20 cellular contexts compared by ENCODE assay signal in genomic region chr9:107928701-107929371, GRCh38.
"Had no signal": no experiment of that assay in that cellular context is flagged by ENCODE, and none has a peak within 500 bp of the region (broad histone marks: within the 10 kb centered on the region; RNA-seq: fewer than 3 reads in every experiment).

No MANE protein-coding gene starts in this region.

- H3K27me3 Mint-ChIP-seq: activated CD4-positive, alpha-beta memory T cell treated with anti-CD3 and anti-CD28 coated beads for 36 hours; activated CD4-positive, alpha-beta T cell treated with anti-CD3 and anti-CD28 coated beads, Interleukin-2, amount 10 ng/mL, durations not matched to agents 7 days and 5 days; activated naive CD8-positive, alpha-beta T cell; T-cell had no signal

- H3K4me1 Mint-ChIP-seq: activated CD4-positive, alpha-beta T cell treated with anti-CD3 and anti-CD28 coated beads, Interleukin-2, amount 10 ng/mL, durations not matched to agents 7 days and 5 days; T-cell had no signal

- DNase-seq: activated CD4-positive, alpha-beta memory T cell treated with anti-CD3 and anti-CD28 coated beads for 36 hours; activated CD4-positive, alpha-beta T cell treated with anti-CD3 and anti-CD28 coated beads, Interleukin-2, amount 10 ng/mL, durations not matched to agents 7 days and 5 days; activated CD4-positive, CD25-positive, alpha-beta regulatory T cell; activated CD8-positive, alpha-beta memory T cell treated with anti-CD3 and anti-CD28 coated beads for 24 hours; activated gamma-delta T cell; activated naive CD4-positive, alpha-beta T cell treated with anti-CD3 and anti-CD28 coated beads for 36 hours; activated T-cell treated with anti-CD3 and anti-CD28 coated beads, Interleukin-2, amount 50 U/mL, for 4 hours; KBM-7; NCI-H146; NCI-H187 treated with DMSO at 0.1 percent for 48 hours; NCI-H446; NCI-H524; NCI-H748 treated with DMSO at 0.1 percent for 48 hours; PC-9; SIG-M5; T-helper 2 cell; T1000 had no signal

- H3K9me3 Mint-ChIP-seq: activated CD4-positive, alpha-beta memory T cell treated with anti-CD3 and anti-CD28 coated beads for 36 hours; activated CD4-positive, alpha-beta T cell treated with anti-CD3 and anti-CD28 coated beads, Interleukin-2, amount 10 ng/mL, durations not matched to agents 7 days and 5 days had no signal

- ATAC-seq: activated T-cell treated with anti-CD3 and anti-CD28 coated beads, Interleukin-2, amount 50 U/mL, for 4 hours; T-cell had no signal

- H3K27ac Mint-ChIP-seq: activated CD4-positive, alpha-beta memory T cell treated with anti-CD3 and anti-CD28 coated beads for 36 hours; activated CD4-positive, alpha-beta T cell treated with anti-CD3 and anti-CD28 coated beads, Interleukin-2, amount 10 ng/mL, durations not matched to agents 7 days and 5 days; activated naive CD4-positive, alpha-beta T cell treated with anti-CD3 and anti-CD28 coated beads for 36 hours; activated naive CD8-positive, alpha-beta T cell; T-cell had no signal

- H3K36me3 Mint-ChIP-seq: activated CD4-positive, alpha-beta memory T cell treated with anti-CD3 and anti-CD28 coated beads for 36 hours; activated naive CD8-positive, alpha-beta T cell; T-cell had no signal

- H3K4me3 ChIP-seq: cardiac muscle cell, PC-9 had no signal

- H3K4me3 Mint-ChIP-seq: activated CD4-positive, alpha-beta memory T cell treated with anti-CD3 and anti-CD28 coated beads for 36 hours; activated CD4-positive, alpha-beta T cell treated with anti-CD3 and anti-CD28 coated beads, Interleukin-2, amount 10 ng/mL, durations not matched to agents 7 days and 5 days; activated naive CD4-positive, alpha-beta T cell treated with anti-CD3 and anti-CD28 coated beads for 36 hours; activated naive CD8-positive, alpha-beta T cell; activated T-cell treated with anti-CD3 and anti-CD28 coated beads, Interleukin-2, amount 50 U/mL, for 4 hours; T-cell had no signal
